Comparison of ENCODE assay signal across 15 cellular contexts in genomic region chr15:79412429-79412828, GRCh38. TPM values are rescaled to one million over a fixed set of nuclear protein-coding genes. Genes with fewer than 3 reads are reported as not detected.
DNase-seq lines count a peak whose midpoint lies in the region; TF ChIP-seq lines count a peak whose summit lies in the region.
"Had no signal": no experiment of that assay in that cellular context is flagged by ENCODE, and none has a peak within 500 bp of the region (broad histone marks: within the 10 kb centered on the region; RNA-seq: fewer than 3 reads in every experiment).

No MANE protein-coding gene starts in this region.

- no peaks in the 10 kb centered on the region for H3K9me2 ChIP-seq in Loucy (replicated peaks; ENCODE audit: low read depth, low read length)

- peak overlapping the region; percentile 4 for H3K4me2 ChIP-seq in Loucy (ENCODE audit: low read depth, low read length, poor library complexity, severe bottlenecking)
- no peak overlapping the region for H3K4me2 ChIP-seq in mesenchymal stem cell (ENCODE audit: low read length, poor library complexity, severe bottlenecking)
- H3K4me2 ChIP-seq in trophoblast cell (ENCODE audit: low read length) = no peak overlapping the region

- 98% methylated on average over 6 of the region's 6 CpGs for WGBS in mesenchymal stem cell
- WGBS in trophoblast cell (ENCODE audit: extremely low coverage, insufficient coverage, insufficient read length) = no CpG with 5 or more reads among the region's 6 CpGs
- 98% methylated on average over 6 of the region's 6 CpGs for WGBS in prostate gland

- TF ChIP-seq POLR2A in prostate gland (IDR thresholded peaks at IDR 0.05) = no peak

- no peak overlapping the region for H4K8ac ChIP-seq in mesenchymal stem cell (ENCODE audit: low read length)
- no peak overlapping the region for H4K8ac ChIP-seq in trophoblast cell (ENCODE audit: low read depth, low read length)

- no peak overlapping the region for H3K23ac ChIP-seq in mesenchymal stem cell (ENCODE audit: low read length in 2 of 2)
- no peak overlapping the region for H3K23ac ChIP-seq in trophoblast cell (ENCODE audit: low read length)

- H3K4me1 ChIP-seq in Loucy (ENCODE audit: insufficient read depth, low read length, poor library complexity, severe bottlenecking) (peaks cover 13% of the 10 kb centered on the region), mesenchymal stem cell (ENCODE audit: control insufficient read depth, insufficient read depth, low read depth, low read length) (peaks cover 2% of the 10 kb centered on the region), trophoblast cell (ENCODE audit: control insufficient read depth in 1 of 2, insufficient read depth in 2 of 2, low read length in 2 of 2) (no peaks in the 10 kb centered on the region), prostate gland (replicated peaks) (no peaks in the 10 kb centered on the region)

- no peak overlapping the region for H2BK15ac ChIP-seq in mesenchymal stem cell (ENCODE audit: low read depth, poor library complexity, severe bottlenecking)

- H3K79me1 ChIP-seq in mesenchymal stem cell (replicated peaks; ENCODE audit: low read length, poor library complexity, severe bottlenecking) (no peaks in the 10 kb centered on the region), trophoblast cell (ENCODE audit: low read length) (no peaks in the 10 kb centered on the region)

- H4K91ac ChIP-seq in mesenchymal stem cell (ENCODE audit: low read length) (peak overlapping the region; percentile 47), trophoblast cell (ENCODE audit: low read depth, low read length) (no peak overlapping the region)

- H3K4me3 ChIP-seq in Loucy (ENCODE audit: low read length, poor library complexity, severe bottlenecking) (no peak overlapping the region), mesenchymal stem cell (ENCODE audit: insufficient read depth in 1 of 2, low read depth in 1 of 2, low read length in 2 of 2) (peak overlapping the region in 1 of 2 experiments; percentile 28), trophoblast cell (ENCODE audit: low read depth, low read length) (peak overlapping the region; percentile 2), prostate gland (no peak overlapping the region)
- H3K4me3 ChIP-seq: GM23248 had no signal

- no peaks in the 10 kb centered on the region for H3K79me2 ChIP-seq in Loucy (ENCODE audit: insufficient read depth, low read length)
- no peaks in the 10 kb centered on the region for H3K79me2 ChIP-seq in trophoblast cell (ENCODE audit: control insufficient read depth, insufficient read depth, low read length, poor library complexity)

- H2AFZ ChIP-seq in Loucy (ENCODE audit: low read length) = no peak overlapping the region
- no peak overlapping the region for H2AFZ ChIP-seq in mesenchymal stem cell (ENCODE audit: low read depth, low read length)
- no peak overlapping the region for H2AFZ ChIP-seq in trophoblast cell (ENCODE audit: insufficient read depth, low read length, poor library complexity)
- H2AFZ ChIP-seq: GM23248 had no signal

- no peaks in the 10 kb centered on the region for H3F3A ChIP-seq in Loucy (ENCODE audit: low read depth)

- H2BK12ac ChIP-seq in mesenchymal stem cell (ENCODE audit: low read length in 2 of 2) = no peak overlapping the region
- no peak overlapping the region for H2BK12ac ChIP-seq in trophoblast cell (ENCODE audit: low read length)

- no peaks in the 10 kb centered on the region for H3K9me3 ChIP-seq in Loucy (ENCODE audit: insufficient read depth, low read depth, low read length)
- no peaks in the 10 kb centered on the region for H3K9me3 ChIP-seq in mesenchymal stem cell (ENCODE audit: control insufficient read depth, low read length)
- H3K9me3 ChIP-seq in trophoblast cell (ENCODE audit: insufficient read depth, low read depth, low read length) = peaks cover 3% of the 10 kb centered on the region
- no peaks in the 10 kb centered on the region for H3K9me3 ChIP-seq in prostate gland

- no peak overlapping the region for H3K18ac ChIP-seq in mesenchymal stem cell (ENCODE audit: low read depth in 1 of 2, low read length in 2 of 2)
- no peak overlapping the region for H3K18ac ChIP-seq in trophoblast cell (ENCODE audit: low read length)

- H3K27ac ChIP-seq in mesenchymal stem cell (ENCODE audit: low read length, poor library complexity, severe bottlenecking) (no peak overlapping the region), trophoblast cell (ENCODE audit: low read depth, low read length) (no peak overlapping the region), prostate gland (no peak overlapping the region)
- H3K27ac ChIP-seq: GM23248 had no signal

- H4K20me1 ChIP-seq in Loucy (ENCODE audit: insufficient read depth, low read length, poor library complexity, severe bottlenecking) = no peaks in the 10 kb centered on the region

- H3K27me3 ChIP-seq in Loucy (ENCODE audit: insufficient read depth, low read length, poor library complexity, severe bottlenecking) = no peaks in the 10 kb centered on the region
- H3K27me3 ChIP-seq in mesenchymal stem cell (ENCODE audit: control insufficient read depth in 1 of 2, insufficient read depth in 1 of 2, low read length in 2 of 2) = no peaks in the 10 kb centered on the region
- no peaks in the 10 kb centered on the region for H3K27me3 ChIP-seq in trophoblast cell (ENCODE audit: insufficient read depth, low read length)
- no peaks in the 10 kb centered on the region for H3K27me3 ChIP-seq in prostate gland (replicated peaks; ENCODE audit: insufficient read depth)

- H3K9ac ChIP-seq in Loucy (ENCODE audit: low read depth, low read length, poor library complexity, severe bottlenecking) (no peak overlapping the region), mesenchymal stem cell (ENCODE audit: low read length) (no peak overlapping the region), trophoblast cell (ENCODE audit: low read length) (no peak overlapping the region)
- H3K9ac ChIP-seq: GM23248 had no signal

- no peak for DNase-seq in mesenchymal stem cell
- DNase-seq in trophoblast cell = no peak
- no peak for DNase-seq in mucosa of gallbladder (ENCODE audit: low spot score)
- no peak for DNase-seq in prostate gland (ENCODE audit: low spot score)
- no peak for DNase-seq in C1 segment of cervical spinal cord (lab: John Stamatoyannopoulos, UW)
- DNase-seq: Calu3; CD4-positive, alpha-beta memory T cell; COR-L47; DMS53; DMS79 treated with DMSO at 0.1 percent for 48 hours; GF-D8; GM23248; H7; HCEC 1CT had no signal

- H2AK5ac ChIP-seq in mesenchymal stem cell (ENCODE audit: low read length, severe bottlenecking) = no peak overlapping the region
- no peak overlapping the region for H2AK5ac ChIP-seq in trophoblast cell (ENCODE audit: low read length)

- H3K4ac ChIP-seq in mesenchymal stem cell (ENCODE audit: low read depth in 1 of 2, low read length in 2 of 2) = no peak overlapping the region
- no peak overlapping the region for H3K4ac ChIP-seq in trophoblast cell (ENCODE audit: low read depth, low read length)

- H3K36me3 ChIP-seq in Loucy (ENCODE audit: insufficient read depth, low read length) = no peaks in the 10 kb centered on the region
- peaks cover 0 to 15% of the 10 kb centered on the region in 2 experiments for H3K36me3 ChIP-seq in mesenchymal stem cell (ENCODE audit: control insufficient read depth in 1 of 2, insufficient read depth in 2 of 2, low read depth in 1 of 2, low read length in 2 of 2)
- H3K36me3 ChIP-seq in trophoblast cell (ENCODE audit: control insufficient read depth in 1 of 2, insufficient read depth in 2 of 2, low read length in 2 of 2) = peaks cover 2 to 7% of the 10 kb centered on the region in 2 experiments
- H3K36me3 ChIP-seq in prostate gland = no peaks in the 10 kb centered on the region

- no peak overlapping the region for H4K12ac ChIP-seq in trophoblast cell (ENCODE audit: low read depth, low read length)

- H2BK120ac ChIP-seq in mesenchymal stem cell (ENCODE audit: low read depth, low read length) (no peak overlapping the region), trophoblast cell (ENCODE audit: insufficient read depth, low read length, poor library complexity) (no peak overlapping the region)

- peak overlapping the region in 1 of 2 experiments; percentile 85 for H3K14ac ChIP-seq in mesenchymal stem cell (ENCODE audit: low read length in 2 of 2)
- no peak overlapping the region for H3K14ac ChIP-seq in trophoblast cell (ENCODE audit: low read length)

- H2BK5ac ChIP-seq in mesenchymal stem cell (ENCODE audit: low read depth, low read length, poor library complexity, severe bottlenecking) (no peak overlapping the region), trophoblast cell (ENCODE audit: low read depth, low read length, poor library complexity) (no peak overlapping the region)

- intact Hi-C loops in prostate gland (cut with DNase I) = no loop called here

- TF ChIP-seq CTCF in Loucy (conservative IDR thresholded peaks at IDR 0.05; ENCODE audit: low read length) = no peak
- no peak for TF ChIP-seq CTCF in prostate gland (IDR thresholded peaks at IDR 0.05)

RNA-seq across cellular contexts. Expression of gene MINAR1, which starts 19.7 kb away (rescaled TPM):
- polyA plus RNA-seq in mesenchymal stem cell (2013, experiment 1 of 2) = 1.1 TPM
- 1.3 TPM for polyA plus RNA-seq in mesenchymal stem cell (2013, experiment 2 of 2)
- 1.5 and 1.7 TPM in 2 replicates for polyA plus RNA-seq in trophoblast cell (2013)
- total RNA-seq in mucosa of gallbladder (0.32 TPM), prostate gland (under 1 TPM; 0.32 to 0.57 TPM)
